8 cellular contexts compared by ENCODE assay signal in genomic region chr20:53866787-53867740, GRCh38.
A peak's percentile ranks its signal among the peaks of the same experiment; 100 is the strongest.
DNase-seq lines count a peak whose midpoint lies in the region; ATAC-seq and TF ChIP-seq lines count a peak whose summit lies in the region.

No MANE protein-coding gene starts in this region.

- H3K9me3 ChIP-seq in right atrium auricular region = no peaks in the 10 kb centered on the region

- no peaks in the 10 kb centered on the region for H3K27me3 ChIP-seq in right atrium auricular region

- H3K27ac Mint-ChIP-seq in stimulated activated effector memory CD8-positive, alpha-beta T cell treated with anti-CD3 and anti-CD28 coated beads, Interleukin-12 subunit alpha, Interleukin-12 subunit beta, amount 100 ng/mL, for 72 hours = peak overlapping the region; percentile 69

- H3K36me3 Mint-ChIP-seq in stimulated activated effector memory CD8-positive, alpha-beta T cell treated with anti-CD3 and anti-CD28 coated beads, Interleukin-12 subunit alpha, Interleukin-12 subunit beta, amount 100 ng/mL, for 72 hours = no peaks in the 10 kb centered on the region

- peak overlapping the region; percentile 40 to 48 for H3K27ac ChIP-seq in right atrium auricular region

- peaks cover 0 to 15% of the 10 kb centered on the region in 2 donors for H3K4me1 ChIP-seq in right atrium auricular region

- H3K4me3 Mint-ChIP-seq in stimulated activated effector memory CD8-positive, alpha-beta T cell treated with anti-CD3 and anti-CD28 coated beads, Interleukin-12 subunit alpha, Interleukin-12 subunit beta, amount 100 ng/mL, for 72 hours = peak overlapping the region; percentile 51

- H3K36me3 ChIP-seq in right atrium auricular region = no peaks in the 10 kb centered on the region

- ATAC-seq in GM18517 (IDR thresholded peaks at IDR 0.05; ENCODE audit: unreplicated experiment) = peak; percentile 61
- peak; percentile 54 for ATAC-seq in HG02938 (IDR thresholded peaks at IDR 0.05; ENCODE audit: unreplicated experiment)
- peak; percentile 21 for ATAC-seq in SK-N-SH treated with all-trans-retinoic acid at 6 μM for 48 hours
- no peak for ATAC-seq in stimulated activated effector memory CD8-positive, alpha-beta T cell treated with anti-CD3 and anti-CD28 coated beads, Interleukin-12 subunit alpha, Interleukin-12 subunit beta, amount 100 ng/mL, for 72 hours

- TF ChIP-seq CTCF in right atrium auricular region (IDR thresholded peaks at IDR 0.05) = no peak

- H3K9me3 Mint-ChIP-seq in stimulated activated effector memory CD8-positive, alpha-beta T cell treated with anti-CD3 and anti-CD28 coated beads, Interleukin-12 subunit alpha, Interleukin-12 subunit beta, amount 100 ng/mL, for 72 hours = no peaks in the 10 kb centered on the region

- peaks cover 48% of the 10 kb centered on the region for H3K4me1 Mint-ChIP-seq in stimulated activated effector memory CD8-positive, alpha-beta T cell treated with anti-CD3 and anti-CD28 coated beads, Interleukin-12 subunit alpha, Interleukin-12 subunit beta, amount 100 ng/mL, for 72 hours

- no peak overlapping the region for H3K4me3 ChIP-seq in right atrium auricular region

- DNase-seq in right atrium auricular region (ENCODE audit: low spot score) (no peak), NCI-H146 (lab: John Stamatoyannopoulos, UW) (no peak), amygdala (lab: John Stamatoyannopoulos, UW) (no peak)
- DNase-seq in stimulated activated effector memory CD8-positive, alpha-beta T cell treated with anti-CD3 and anti-CD28 coated beads, Interleukin-12 subunit alpha, Interleukin-12 subunit beta, amount 100 ng/mL, for 72 hours (ENCODE audit: low spot score in 2 of 2) = no peak
- DNase-seq in activated CD4-positive, CD25-positive, alpha-beta regulatory T cell treated with anti-CD3 and anti-CD28 coated beads, Interleukin-2, amount 50 U/mL, for 72 hours = no peak

TF ChIP-seq in SK-N-SH treated with all-trans-retinoic acid at 6 μM for 48 hours, 23 proteins besides CTCF, POLR2A, EP300 and RAD21:
- no peak for TF ChIP-seq CREB5 (CRISPR knock-in tag; IDR thresholded peaks at IDR 0.05; ENCODE audit: low read depth)
- TF ChIP-seq CSRNP3 (CRISPR knock-in tag; IDR thresholded peaks at IDR 0.05) = no peak
- no peak for TF ChIP-seq OSR1 (CRISPR knock-in tag; IDR thresholded peaks at IDR 0.05)
- TF ChIP-seq GLIS3 (CRISPR knock-in tag; IDR thresholded peaks at IDR 0.05) = no peak
- no peak for TF ChIP-seq ZFP3 (CRISPR knock-in tag; IDR thresholded peaks at IDR 0.05)
- no peak for TF ChIP-seq PATZ1 (CRISPR knock-in tag; IDR thresholded peaks at IDR 0.05; ENCODE audit: borderline replicate concordance)
- no peak for TF ChIP-seq ARNTL (CRISPR knock-in tag; IDR thresholded peaks at IDR 0.05; ENCODE audit: borderline replicate concordance, low read depth)
- no peak for TF ChIP-seq SNAI2 (CRISPR knock-in tag; IDR thresholded peaks at IDR 0.05)
- no peak for TF ChIP-seq ESRRG (CRISPR knock-in tag; IDR thresholded peaks at IDR 0.05)
- no peak for TF ChIP-seq POU6F1 (CRISPR knock-in tag; IDR thresholded peaks at IDR 0.05; ENCODE audit: borderline replicate concordance, low read depth)
- no peak for TF ChIP-seq TCF4 (CRISPR knock-in tag; IDR thresholded peaks at IDR 0.05; ENCODE audit: borderline replicate concordance)
- TF ChIP-seq TSHZ2 (CRISPR knock-in tag; IDR thresholded peaks at IDR 0.05) = no peak
- no peak for TF ChIP-seq PPARA (CRISPR knock-in tag; IDR thresholded peaks at IDR 0.05; ENCODE audit: borderline replicate concordance)
- no peak for TF ChIP-seq ISL1 (CRISPR knock-in tag; IDR thresholded peaks at IDR 0.05)
- TF ChIP-seq ZNF70 (CRISPR knock-in tag; IDR thresholded peaks at IDR 0.05) = no peak
- no peak for TF ChIP-seq BACH2 (CRISPR knock-in tag; IDR thresholded peaks at IDR 0.05; ENCODE audit: borderline replicate concordance)
- no peak for TF ChIP-seq ZC3H10 (CRISPR knock-in tag; IDR thresholded peaks at IDR 0.05)
- no peak for TF ChIP-seq ZFP30 (CRISPR knock-in tag; IDR thresholded peaks at IDR 0.05)
